ENCODE assay signal across 22 cellular contexts in the genomic region with DNA sequence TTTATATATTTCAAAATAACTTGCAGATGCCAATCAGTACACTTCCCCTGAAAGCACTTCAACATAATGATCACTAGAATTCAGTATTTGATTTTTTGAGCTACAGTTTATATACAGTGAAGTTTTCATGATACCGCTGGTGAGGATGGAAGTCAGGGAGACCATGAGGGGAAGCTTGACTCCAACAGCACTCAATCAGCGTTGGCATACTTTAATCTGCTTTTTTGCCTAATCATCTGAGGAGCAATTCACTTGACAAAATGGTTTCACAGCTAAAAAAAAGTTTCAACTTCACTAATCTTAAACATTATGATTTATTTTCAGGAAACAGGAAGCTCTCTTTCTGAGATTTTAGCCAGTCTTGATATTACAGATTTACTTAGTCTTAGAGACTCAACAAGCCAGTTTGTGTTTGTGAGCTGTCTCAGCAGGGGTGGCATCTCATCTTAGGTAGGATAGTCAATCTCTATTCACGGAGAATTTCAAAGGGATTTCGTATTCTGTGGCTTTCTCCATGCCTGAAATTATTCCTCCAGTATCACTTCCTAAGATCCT.
"Had no signal": no experiment of that assay in that cellular context is flagged by ENCODE, and none has a peak within 500 bp of the region (broad histone marks: within the 10 kb centered on the region; RNA-seq: fewer than 3 reads in every experiment).

No MANE protein-coding gene starts in this region.

- H3K4me3 ChIP-seq: K562 had no signal

- H3K36me3 ChIP-seq: WERI-Rb-1 had no signal

- H3K27ac ChIP-seq: WERI-Rb-1 had no signal

- H3K27me3 Mint-ChIP-seq: activated naive CD8-positive, alpha-beta T cell; activated T-cell treated with anti-CD3 and anti-CD28 coated beads, Interleukin-2, amount 50 U/mL, for 24 hours; central memory CD8-positive, alpha-beta T cell; T-cell had no signal

- H3K36me3 Mint-ChIP-seq: activated naive CD8-positive, alpha-beta T cell; brain; T-cell had no signal

- H3K27ac Mint-ChIP-seq: activated naive CD4-positive, alpha-beta T cell treated with anti-CD3 and anti-CD28 coated beads for 36 hours; activated naive CD8-positive, alpha-beta T cell; activated T-cell treated with anti-CD3 and anti-CD28 coated beads, Interleukin-2, amount 50 U/mL, for 24 hours; brain; T-cell had no signal

- ATAC-seq: K562, T-cell had no signal

- H3K4me3 Mint-ChIP-seq: activated naive CD4-positive, alpha-beta T cell treated with anti-CD3 and anti-CD28 coated beads for 36 hours; activated naive CD8-positive, alpha-beta T cell; activated T-cell treated with anti-CD3 and anti-CD28 coated beads, Interleukin-2, amount 50 U/mL, for 24 hours; brain; central memory CD8-positive, alpha-beta T cell; T-cell had no signal

- DNase-seq: activated CD4-positive, alpha-beta T cell treated with anti-CD3 and anti-CD28 coated beads for 48 hours; activated CD4-positive, alpha-beta T cell treated with anti-CD3 and anti-CD28 coated beads, Interleukin-2, amount 50 U/mL, for 48 hours; activated CD8-positive, alpha-beta memory T cell treated with anti-CD3 and anti-CD28 coated beads, Interleukin-2, amount 50 U/mL, for 48 hours; activated gamma-delta T cell; activated naive CD4-positive, alpha-beta T cell treated with anti-CD3 and anti-CD28 coated beads for 36 hours; activated T-cell treated with anti-CD3 and anti-CD28 coated beads, Interleukin-2, amount 50 U/mL, for 24 hours; amygdala; Kasumi-1; NCI-H1105 treated with DMSO at 0.1 percent for 48 hours; NCI-H1436 treated with DMSO at 0.1 percent for 48 hours; NCI-H187; NCI-H2081; NCI-H446; NCI-H524; SIG-M5; T-cell; T1000; WERI-Rb-1 had no signal

- H3K9me3 Mint-ChIP-seq: activated naive CD4-positive, alpha-beta T cell treated with anti-CD3 and anti-CD28 coated beads for 36 hours; activated T-cell treated with anti-CD3 and anti-CD28 coated beads, Interleukin-2, amount 50 U/mL, for 24 hours; brain; central memory CD8-positive, alpha-beta T cell; T-cell had no signal

- H3K4me1 Mint-ChIP-seq: brain had no signal
